8 cellular contexts compared by ENCODE assay signal in genomic region chrX:13734278-13735172, GRCh38. TPM values are rescaled to one million over a fixed set of nuclear protein-coding genes. Genes with fewer than 3 reads are reported as not detected.
DNase-seq lines count a peak whose midpoint lies in the region; ATAC-seq, FAIRE-seq and TF ChIP-seq lines count a peak whose summit lies in the region.

A gene with protein sequence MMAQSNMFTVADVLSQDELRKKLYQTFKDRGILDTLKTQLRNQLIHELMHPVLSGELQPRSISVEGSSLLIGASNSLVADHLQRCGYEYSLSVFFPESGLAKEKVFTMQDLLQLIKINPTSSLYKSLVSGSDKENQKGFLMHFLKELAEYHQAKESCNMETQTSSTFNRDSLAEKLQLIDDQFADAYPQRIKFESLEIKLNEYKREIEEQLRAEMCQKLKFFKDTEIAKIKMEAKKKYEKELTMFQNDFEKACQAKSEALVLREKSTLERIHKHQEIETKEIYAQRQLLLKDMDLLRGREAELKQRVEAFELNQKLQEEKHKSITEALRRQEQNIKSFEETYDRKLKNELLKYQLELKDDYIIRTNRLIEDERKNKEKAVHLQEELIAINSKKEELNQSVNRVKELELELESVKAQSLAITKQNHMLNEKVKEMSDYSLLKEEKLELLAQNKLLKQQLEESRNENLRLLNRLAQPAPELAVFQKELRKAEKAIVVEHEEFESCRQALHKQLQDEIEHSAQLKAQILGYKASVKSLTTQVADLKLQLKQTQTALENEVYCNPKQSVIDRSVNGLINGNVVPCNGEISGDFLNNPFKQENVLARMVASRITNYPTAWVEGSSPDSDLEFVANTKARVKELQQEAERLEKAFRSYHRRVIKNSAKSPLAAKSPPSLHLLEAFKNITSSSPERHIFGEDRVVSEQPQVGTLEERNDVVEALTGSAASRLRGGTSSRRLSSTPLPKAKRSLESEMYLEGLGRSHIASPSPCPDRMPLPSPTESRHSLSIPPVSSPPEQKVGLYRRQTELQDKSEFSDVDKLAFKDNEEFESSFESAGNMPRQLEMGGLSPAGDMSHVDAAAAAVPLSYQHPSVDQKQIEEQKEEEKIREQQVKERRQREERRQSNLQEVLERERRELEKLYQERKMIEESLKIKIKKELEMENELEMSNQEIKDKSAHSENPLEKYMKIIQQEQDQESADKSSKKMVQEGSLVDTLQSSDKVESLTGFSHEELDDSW (plus strand): TSS chrX:13734748. CDS start chrX:13735072, 324 bp downstream.
Gene TRAPPC2 (minus strand): TSS chrX:13734620. CDS start chrX:13719963, 14,657 bp downstream.

- no peaks in the 10 kb centered on the region for H3K9me3 ChIP-seq in right atrium auricular region
- H3K9me3 ChIP-seq in psoas muscle: no peaks in the 10 kb centered on the region

- FAIRE-seq in urothelium cell line (lab: Jason Lieb, UNC): no peak

- 0 to 1% (median 0%) methylated on average over 32 to 75 of the region's 75 CpGs for WGBS in psoas muscle, 3 donors

- H3K4me1 ChIP-seq in right atrium auricular region (peaks cover 0 to 12% of the 10 kb centered on the region in 2 donors), psoas muscle (peaks cover 3% of the 10 kb centered on the region)

- peak within 1 kb of the TSS; percentile 88 to 89 for H3K27ac ChIP-seq in right atrium auricular region
- peak within 1 kb of the TSS; percentile 86 for H3K27ac ChIP-seq in psoas muscle

- H3K36me3 ChIP-seq in right atrium auricular region: no peaks in the 10 kb centered on the region
- H3K36me3 ChIP-seq in psoas muscle (ENCODE audit: insufficient read depth in 1 of 2, low read depth in 1 of 2): peaks cover 0 to 14% of the 10 kb centered on the region in 2 donors

- no peaks in the 10 kb centered on the region for H3K27me3 ChIP-seq in right atrium auricular region
- H3K27me3 ChIP-seq in psoas muscle (ENCODE audit: insufficient read depth in 3 of 3, low read length in 2 of 3): peaks cover 0 to 14% (median 0%) of the 10 kb centered on the region in 3 donors

- peak; percentile 45 for DNase-seq in NCI-H187 treated with DMSO at 0.1 percent for 48 hours (lab: John Stamatoyannopoulos, UW)
- DNase-seq in anterior cingulate cortex (lab: John Stamatoyannopoulos, UW): peak; percentile 6 to 90 (median 79)
- peak; percentile 93 for DNase-seq in right atrium auricular region (ENCODE audit: low spot score)
- peak; percentile 89 to 95 for DNase-seq in psoas muscle
- DNase-seq in urothelium cell line (ENCODE audit: low spot score): peak; percentile 83

- ATAC-seq in GM18499 (IDR thresholded peaks at IDR 0.05; ENCODE audit: insufficient read depth, unreplicated experiment) (peak; percentile 78), HG02943 (IDR thresholded peaks at IDR 0.05; ENCODE audit: low read depth, unreplicated experiment) (peak; percentile 93), psoas muscle (peak; percentile 99 to 100 (median 100))

- peak within 1 kb of the TSS; percentile 70 to 79 for H3K4me3 ChIP-seq in right atrium auricular region
- H3K4me3 ChIP-seq in psoas muscle: peak within 1 kb of the TSS; percentile 88

- intact Hi-C loops in T-helper 2 cell treated with Interferon-gamma antibody and Interleukin-4, amounts not matched to agents 100 ng/mL and 5 ng/mL, for 36 hours (cut with micrococcal nuclease): loop anchor here (1.0 to 10.0 kb wide), 7 partner anchors 8 to 1140 kb away; partner anchors contain the start of genes FANCB, GEMIN8, MOSPD2 and RAB9A
- intact Hi-C loops in psoas muscle (cut with DNase I): loop anchor here in 1 of 2 donors (5.0 kb wide), 2 partner anchors 47 to 77 kb away; partner anchors contain the start of gene RAB9A

- TF ChIP-seq CTCF in right atrium auricular region (IDR thresholded peaks at IDR 0.05) (no peak), psoas muscle (IDR thresholded peaks at IDR 0.05) (no peak)

RNA-seq across cellular contexts. Expression of the first gene that starts in this region (rescaled TPM):
- 25.1 and 26.6 TPM in 2 replicates for total RNA-seq in T-helper 2 cell treated with Interferon-gamma antibody and Interleukin-4, amounts not matched to agents 100 ng/mL and 5 ng/mL, for 36 hours
- 1 to 10 TPM; 7.7 to 8.1 TPM for total RNA-seq in right atrium auricular region
- total RNA-seq in psoas muscle: 1 to 10 TPM; 7.2 to 8.2 (median 7.8) TPM
- polyA plus RNA-seq in psoas muscle: 1 to 10 TPM; 3.3 to 9.5 (median 8.4) TPM

RNA-seq across cellular contexts. Expression of gene TRAPPC2, which starts in this region (rescaled TPM):
- total RNA-seq in T-helper 2 cell treated with Interferon-gamma antibody and Interleukin-4, amounts not matched to agents 100 ng/mL and 5 ng/mL, for 36 hours: 23.0 and 23.7 TPM in 2 replicates
- 1 to 10 TPM; 6.6 to 7.6 TPM for total RNA-seq in right atrium auricular region
- total RNA-seq in psoas muscle: 1 to 10 TPM; 3.4 to 6.3 (median 5.0) TPM
- polyA plus RNA-seq in psoas muscle: 1 to 10 TPM; 2.1 to 4.7 (median 3.9) TPM

Comparison
In these comparisons a context has a peak if more than half of its experiments do, and no peak if none do; other contexts are left out.
1. Peak in every context shown above with its lines: DNase-seq, ATAC-seq, H3K4me3 ChIP-seq and H3K27ac ChIP-seq.